Comparison of ENCODE assay signal across 20 cellular contexts in genomic region chr6:160007581-160007980, GRCh38.
"Had no signal": no experiment of that assay in that cellular context is flagged by ENCODE, and none has a peak within 500 bp of the region (broad histone marks: within the 10 kb centered on the region; RNA-seq: fewer than 3 reads in every experiment).

No MANE protein-coding gene starts in this region.

- H3K4me3 Mint-ChIP-seq: activated CD4-positive, alpha-beta memory T cell treated with anti-CD3 and anti-CD28 coated beads for 36 hours; activated CD8-positive, alpha-beta memory T cell treated with anti-CD3 and anti-CD28 coated beads, Interleukin-2, amount 10 ng/mL, durations not matched to agents 7 days and 5 days; activated naive CD8-positive, alpha-beta T cell treated with anti-CD3 and anti-CD28 coated beads, Interleukin-2, amount 10 ng/mL, durations not matched to agents 7 days and 5 days; brain; endodermal cell; neural progenitor cell; stimulated activated naive B cell treated with anti-CD40 and anti-IgM and Interleukin-4, amounts not matched to agents 10 μg/mL and 1 μg/mL and 100 μg/mL, for 72 hours; WTC11 had no signal

- H3K27ac ChIP-seq: colonic mucosa, neural progenitor cell, ovary, upper lobe of right lung had no signal

- H3K4me3 ChIP-seq: colonic mucosa, neural progenitor cell, ovary, spleen, upper lobe of right lung had no signal

- H3K9me3 ChIP-seq: colonic mucosa, ovary, upper lobe of right lung had no signal

- H3K4me2 ChIP-seq: neural progenitor cell had no signal

- H3K27ac Mint-ChIP-seq: activated CD4-positive, alpha-beta memory T cell treated with anti-CD3 and anti-CD28 coated beads for 36 hours; activated CD8-positive, alpha-beta memory T cell treated with anti-CD3 and anti-CD28 coated beads, Interleukin-2, amount 10 ng/mL, durations not matched to agents 7 days and 5 days; activated naive CD8-positive, alpha-beta T cell treated with anti-CD3 and anti-CD28 coated beads, Interleukin-2, amount 10 ng/mL, durations not matched to agents 7 days and 5 days; endodermal cell; neural progenitor cell; WTC11 had no signal

- DNase-seq: activated CD4-positive, alpha-beta memory T cell treated with anti-CD3 and anti-CD28 coated beads for 36 hours; activated CD4-positive, alpha-beta T cell treated with anti-CD3 and anti-CD28 coated beads for 4 hours; activated CD8-positive, alpha-beta memory T cell treated with anti-CD3 and anti-CD28 coated beads, Interleukin-2, amount 10 ng/mL, durations not matched to agents 7 days and 5 days; activated naive CD8-positive, alpha-beta T cell treated with anti-CD3 and anti-CD28 coated beads, Interleukin-2, amount 10 ng/mL, durations not matched to agents 7 days and 5 days; anterior cingulate cortex; caudate nucleus; colonic mucosa; endodermal cell; erythroblast; islet precursor cell; left colon; ovary; spleen; stimulated activated CD4-positive, alpha-beta T cell treated with anti-CD3 and anti-CD28 coated beads, Interleukin-4, amount 100 ng/mL, for 4 hours; stimulated activated naive B cell treated with anti-CD40 and anti-IgM and Interleukin-4, amounts not matched to agents 10 μg/mL and 1 μg/mL and 100 μg/mL, for 72 hours; upper lobe of right lung had no signal

- H3K9me3 Mint-ChIP-seq: activated CD4-positive, alpha-beta memory T cell treated with anti-CD3 and anti-CD28 coated beads for 36 hours had no signal

- H3K4me1 ChIP-seq: colonic mucosa, neural progenitor cell had no signal

- H3K9ac ChIP-seq: neural progenitor cell had no signal

- H3K27me3 ChIP-seq: colonic mucosa, neural progenitor cell, ovary, spleen, upper lobe of right lung had no signal

- H3K4me1 Mint-ChIP-seq: endodermal cell, neural progenitor cell had no signal

- H3K27me3 Mint-ChIP-seq: activated CD4-positive, alpha-beta memory T cell treated with anti-CD3 and anti-CD28 coated beads for 36 hours; activated CD8-positive, alpha-beta memory T cell treated with anti-CD3 and anti-CD28 coated beads, Interleukin-2, amount 10 ng/mL, durations not matched to agents 7 days and 5 days; activated naive CD8-positive, alpha-beta T cell treated with anti-CD3 and anti-CD28 coated beads, Interleukin-2, amount 10 ng/mL, durations not matched to agents 7 days and 5 days; brain; stimulated activated naive B cell treated with anti-CD40 and anti-IgM and Interleukin-4, amounts not matched to agents 10 μg/mL and 1 μg/mL and 100 μg/mL, for 72 hours had no signal

- H2AFZ ChIP-seq: neural progenitor cell had no signal

- ATAC-seq: activated CD8-positive, alpha-beta memory T cell treated with anti-CD3 and anti-CD28 coated beads, Interleukin-2, amount 10 ng/mL, durations not matched to agents 7 days and 5 days; sciatic nerve; stimulated activated naive B cell treated with anti-CD40 and anti-IgM and Interleukin-4, amounts not matched to agents 10 μg/mL and 1 μg/mL and 100 μg/mL, for 72 hours; upper lobe of right lung; WTC11 had no signal
